12 cellular contexts compared by ENCODE assay signal in the genomic region with DNA sequence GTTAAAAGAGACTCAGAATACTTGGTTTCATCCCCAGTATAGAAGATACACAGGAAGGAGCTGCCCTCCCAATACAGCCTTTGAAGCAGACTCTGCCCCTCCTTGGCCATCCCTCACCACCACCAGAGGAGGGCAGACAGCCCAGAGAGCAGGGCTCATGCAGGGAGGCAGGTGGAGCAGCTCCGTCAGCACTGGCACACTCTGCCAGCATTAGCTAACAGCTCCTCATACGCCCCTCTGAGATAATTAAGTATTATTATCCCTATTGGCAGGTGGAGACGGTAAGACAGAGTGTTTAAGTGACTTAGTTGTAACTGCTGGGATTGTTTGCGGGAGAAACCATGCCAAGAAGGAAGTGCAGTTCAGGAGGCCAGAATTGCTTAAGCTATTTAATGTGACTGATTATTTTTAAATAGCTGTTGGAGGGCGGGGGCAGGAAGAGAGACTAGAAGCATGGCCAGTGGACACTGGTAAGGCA.
DNase-seq lines count a peak whose midpoint lies in the region; ATAC-seq and TF ChIP-seq lines count a peak whose summit lies in the region.
"Had no signal": no experiment of that assay in that cellular context is flagged by ENCODE, and none has a peak within 500 bp of the region (broad histone marks: within the 10 kb centered on the region; RNA-seq: fewer than 3 reads in every experiment).

No MANE protein-coding gene starts in this region.

- no peak overlapping the region for H3K4me3 Mint-ChIP-seq in activated T-helper 2 cell treated with anti-CD3 and anti-CD28 coated beads, Interferon-gamma antibody, Interleukin-2, Interleukin-4, amounts not matched to agents 10 μg/mL and 5 μg/mL and 100 μg/mL, durations not matched to agents 14 hours and 24 hours and 36 hours (ENCODE audit: low read depth)
- H3K4me3 Mint-ChIP-seq in CD4-positive, alpha-beta T cell = no peak overlapping the region
- no peak overlapping the region for H3K4me3 Mint-ChIP-seq in activated T-helper 1 cell treated with anti-CD3 and anti-CD28 coated beads, Interleukin-12 subunit alpha, Interleukin-12 subunit beta, Interleukin-2, Interleukin-4 antibody, amounts not matched to agents 30 ng/mL and 10 ng/mL and 1 ng/mL, durations not matched to agents 14 hours and 24 hours and 36 hours
- H3K4me3 Mint-ChIP-seq: naive thymus-derived CD4-positive, alpha-beta T cell had no signal

- ATAC-seq in CD4-positive, alpha-beta T cell (ENCODE audit: poor library complexity) = no peak
- ATAC-seq: GM12878; naive thymus-derived CD4-positive, alpha-beta T cell had no signal

- intact Hi-C loops in activated T-helper 2 cell treated with anti-CD3 and anti-CD28 coated beads, Interferon-gamma antibody, Interleukin-2, Interleukin-4, amounts not matched to agents 10 μg/mL and 5 μg/mL and 100 μg/mL, durations not matched to agents 14 hours and 24 hours and 36 hours (cut with micrococcal nuclease) = no loop called here
- intact Hi-C loops in CD4-positive, alpha-beta T cell (cut with DNase I, micrococcal nuclease) = no loop called here
- intact Hi-C loops in activated T-helper 1 cell treated with anti-CD3 and anti-CD28 coated beads, Interleukin-12 subunit alpha, Interleukin-12 subunit beta, Interleukin-2, Interleukin-4 antibody, amounts not matched to agents 30 ng/mL and 10 ng/mL and 1 ng/mL, durations not matched to agents 14 hours and 24 hours and 36 hours (cut with micrococcal nuclease) = no loop called here

- H3K4me2 ChIP-seq in BLaER1 treated with 17β-estradiol and CSF1 and Interleukin-3, amounts not matched to agents 10 nM and 100 nM = peak overlapping the region in 5 of 11 experiments; percentile 33 to 72 (median 66); a peak in 10 of 22 replicates

- POLR2A ChIA-PET in CD4-positive, alpha-beta T cell (lab: Charles Lee) = no interaction called here

- no peaks in the 10 kb centered on the region for H4K20me1 ChIP-seq in BLaER1 treated with 17β-estradiol and CSF1 and Interleukin-3, amounts not matched to agents 10 nM and 100 nM

- H3K4me1 ChIP-seq in BLaER1 treated with 17β-estradiol and CSF1 and Interleukin-3, amounts not matched to agents 10 nM and 100 nM = peaks cover 11 to 47% (median 27%) of the 10 kb centered on the region in 10 experiments; a peak in 19 of 20 replicates
- H3K4me1 ChIP-seq: uterus had no signal

- DNase-seq in NCI-H128 (lab: John Stamatoyannopoulos, UW; ENCODE audit: unreplicated experiment) (peak; percentile 80), NCI-H82 (lab: John Stamatoyannopoulos, UW) (peak; percentile 72), iPS-NIHi11 (ENCODE audit: low spot score) (peak; percentile 44), foreskin fibroblast (no peak)
- no peak for DNase-seq in activated T-helper 2 cell treated with anti-CD3 and anti-CD28 coated beads, Interferon-gamma antibody, Interleukin-2, Interleukin-4, amounts not matched to agents 10 μg/mL and 5 μg/mL and 100 μg/mL, durations not matched to agents 14 hours and 24 hours and 36 hours (ENCODE audit: low spot score)
- DNase-seq in CD4-positive, alpha-beta T cell = no peak
- no peak for DNase-seq in activated T-helper 1 cell treated with anti-CD3 and anti-CD28 coated beads, Interleukin-12 subunit alpha, Interleukin-12 subunit beta, Interleukin-2, Interleukin-4 antibody, amounts not matched to agents 30 ng/mL and 10 ng/mL and 1 ng/mL, durations not matched to agents 14 hours and 24 hours and 36 hours (ENCODE audit: low spot score)
- DNase-seq: GM23248; naive thymus-derived CD4-positive, alpha-beta T cell; uterus had no signal

- H3K4me1 Mint-ChIP-seq in activated T-helper 2 cell treated with anti-CD3 and anti-CD28 coated beads, Interferon-gamma antibody, Interleukin-2, Interleukin-4, amounts not matched to agents 10 μg/mL and 5 μg/mL and 100 μg/mL, durations not matched to agents 14 hours and 24 hours and 36 hours (ENCODE audit: low read depth) = no peaks in the 10 kb centered on the region
- no peaks in the 10 kb centered on the region for H3K4me1 Mint-ChIP-seq in CD4-positive, alpha-beta T cell (ENCODE audit: low read depth)
- no peaks in the 10 kb centered on the region for H3K4me1 Mint-ChIP-seq in activated T-helper 1 cell treated with anti-CD3 and anti-CD28 coated beads, Interleukin-12 subunit alpha, Interleukin-12 subunit beta, Interleukin-2, Interleukin-4 antibody, amounts not matched to agents 30 ng/mL and 10 ng/mL and 1 ng/mL, durations not matched to agents 14 hours and 24 hours and 36 hours (ENCODE audit: low read depth)

- CTCF ChIA-PET in CD4-positive, alpha-beta T cell (lab: Charles Lee) = no interaction called here

- H3K27me3 ChIP-seq in BLaER1 treated with 17β-estradiol and CSF1 and Interleukin-3, amounts not matched to agents 10 nM and 100 nM = no peaks in the 10 kb centered on the region
- H3K27me3 ChIP-seq in CD4-positive, alpha-beta T cell (ENCODE audit: control insufficient read depth, insufficient read depth, low read length) = no peaks in the 10 kb centered on the region
- H3K27me3 ChIP-seq: uterus had no signal

- H3K4me3 ChIP-seq in BLaER1 treated with 17β-estradiol and CSF1 and Interleukin-3, amounts not matched to agents 10 nM and 100 nM = no peak overlapping the region
- no peak overlapping the region for H3K4me3 ChIP-seq in foreskin fibroblast (ENCODE audit: low read depth in 1 of 2, low read length in 2 of 2)
- H3K4me3 ChIP-seq: GM12878, GM23248, uterus had no signal

- no peaks in the 10 kb centered on the region for H3K36me3 ChIP-seq in BLaER1 treated with 17β-estradiol and CSF1 and Interleukin-3, amounts not matched to agents 10 nM and 100 nM
- H3K36me3 ChIP-seq: uterus had no signal

- no peak for TF ChIP-seq CTCF in CD4-positive, alpha-beta T cell (IDR thresholded peaks at IDR 0.05)
- no peak for TF ChIP-seq CTCF in foreskin fibroblast (IDR thresholded peaks at IDR 0.05; ENCODE audit: low read depth, low read length)

- H3K27ac ChIP-seq in BLaER1 treated with 17β-estradiol and CSF1 and Interleukin-3, amounts not matched to agents 10 nM and 100 nM = peak overlapping the region in 6 of 11 experiments; percentile 24 to 67 (median 46); a peak in 11 of 22 replicates
- H3K27ac ChIP-seq in CD4-positive, alpha-beta T cell (ENCODE audit: low read depth, low read length) = no peak overlapping the region
- H3K27ac ChIP-seq: GM23248, uterus had no signal

- H3K9me3 Mint-ChIP-seq in activated T-helper 2 cell treated with anti-CD3 and anti-CD28 coated beads, Interferon-gamma antibody, Interleukin-2, Interleukin-4, amounts not matched to agents 10 μg/mL and 5 μg/mL and 100 μg/mL, durations not matched to agents 14 hours and 24 hours and 36 hours = peaks cover 1% of the 10 kb centered on the region
- no peaks in the 10 kb centered on the region for H3K9me3 Mint-ChIP-seq in CD4-positive, alpha-beta T cell
- H3K9me3 Mint-ChIP-seq in activated T-helper 1 cell treated with anti-CD3 and anti-CD28 coated beads, Interleukin-12 subunit alpha, Interleukin-12 subunit beta, Interleukin-2, Interleukin-4 antibody, amounts not matched to agents 30 ng/mL and 10 ng/mL and 1 ng/mL, durations not matched to agents 14 hours and 24 hours and 36 hours = peaks cover 4% of the 10 kb centered on the region

- H3K27me3 Mint-ChIP-seq in activated T-helper 2 cell treated with anti-CD3 and anti-CD28 coated beads, Interferon-gamma antibody, Interleukin-2, Interleukin-4, amounts not matched to agents 10 μg/mL and 5 μg/mL and 100 μg/mL, durations not matched to agents 14 hours and 24 hours and 36 hours (ENCODE audit: low read depth) = no peaks in the 10 kb centered on the region
- no peaks in the 10 kb centered on the region for H3K27me3 Mint-ChIP-seq in CD4-positive, alpha-beta T cell
- no peaks in the 10 kb centered on the region for H3K27me3 Mint-ChIP-seq in activated T-helper 1 cell treated with anti-CD3 and anti-CD28 coated beads, Interleukin-12 subunit alpha, Interleukin-12 subunit beta, Interleukin-2, Interleukin-4 antibody, amounts not matched to agents 30 ng/mL and 10 ng/mL and 1 ng/mL, durations not matched to agents 14 hours and 24 hours and 36 hours (ENCODE audit: insufficient read depth)

- H3K27ac Mint-ChIP-seq in activated T-helper 2 cell treated with anti-CD3 and anti-CD28 coated beads, Interferon-gamma antibody, Interleukin-2, Interleukin-4, amounts not matched to agents 10 μg/mL and 5 μg/mL and 100 μg/mL, durations not matched to agents 14 hours and 24 hours and 36 hours = no peak overlapping the region
- H3K27ac Mint-ChIP-seq in CD4-positive, alpha-beta T cell = no peak overlapping the region
- H3K27ac Mint-ChIP-seq in activated T-helper 1 cell treated with anti-CD3 and anti-CD28 coated beads, Interleukin-12 subunit alpha, Interleukin-12 subunit beta, Interleukin-2, Interleukin-4 antibody, amounts not matched to agents 30 ng/mL and 10 ng/mL and 1 ng/mL, durations not matched to agents 14 hours and 24 hours and 36 hours = no peak overlapping the region
- H3K27ac Mint-ChIP-seq: naive thymus-derived CD4-positive, alpha-beta T cell had no signal

- peaks cover 9 to 15% (median 11%) of the 10 kb centered on the region in 11 experiments; a peak in 21 of 22 replicates for H3K9me3 ChIP-seq in BLaER1 treated with 17β-estradiol and CSF1 and Interleukin-3, amounts not matched to agents 10 nM and 100 nM (replicated peaks in 1 of 11)
- H3K9me3 ChIP-seq in CD4-positive, alpha-beta T cell (ENCODE audit: control insufficient read depth, low read length) = no peaks in the 10 kb centered on the region
- H3K9me3 ChIP-seq: uterus had no signal

- peak overlapping the region in 2 of 11 experiments; percentile 1 to 33; a peak in 2 of 22 replicates for H3K9ac ChIP-seq in BLaER1 treated with 17β-estradiol and CSF1 and Interleukin-3, amounts not matched to agents 10 nM and 100 nM
- H3K9ac ChIP-seq: GM23248 had no signal

- no peaks in the 10 kb centered on the region for H3K36me3 Mint-ChIP-seq in activated T-helper 2 cell treated with anti-CD3 and anti-CD28 coated beads, Interferon-gamma antibody, Interleukin-2, Interleukin-4, amounts not matched to agents 10 μg/mL and 5 μg/mL and 100 μg/mL, durations not matched to agents 14 hours and 24 hours and 36 hours (ENCODE audit: low read depth)
- no peaks in the 10 kb centered on the region for H3K36me3 Mint-ChIP-seq in CD4-positive, alpha-beta T cell (ENCODE audit: low read depth)
- no peaks in the 10 kb centered on the region for H3K36me3 Mint-ChIP-seq in activated T-helper 1 cell treated with anti-CD3 and anti-CD28 coated beads, Interleukin-12 subunit alpha, Interleukin-12 subunit beta, Interleukin-2, Interleukin-4 antibody, amounts not matched to agents 30 ng/mL and 10 ng/mL and 1 ng/mL, durations not matched to agents 14 hours and 24 hours and 36 hours (ENCODE audit: low read depth)
- H3K36me3 Mint-ChIP-seq: naive thymus-derived CD4-positive, alpha-beta T cell had no signal

Comparison
In these comparisons a context has a peak if more than half of its experiments do, and no peak if none do; other contexts are left out.
1. DNase-seq: peak in NCI-H128 (single experiment), NCI-H82 (single experiment) and iPS-NIHi11 (single experiment); none in activated T-helper 2 cell treated with anti-CD3 and anti-CD28 coated beads, Interferon-gamma antibody, Interleukin-2, Interleukin-4, amounts not matched to agents 10 μg/mL and 5 μg/mL and 100 μg/mL, durations not matched to agents 14 hours and 24 hours and 36 hours (single experiment), CD4-positive, alpha-beta T cell (0 of 10), activated T-helper 1 cell treated with anti-CD3 and anti-CD28 coated beads, Interleukin-12 subunit alpha, Interleukin-12 subunit beta, Interleukin-2, Interleukin-4 antibody, amounts not matched to agents 30 ng/mL and 10 ng/mL and 1 ng/mL, durations not matched to agents 14 hours and 24 hours and 36 hours (single experiment) and foreskin fibroblast (0 of 2).